Comparison of ENCODE assay signal across 8 cellular contexts in genomic region chr10:78972947-78973900, GRCh38.
A peak's percentile ranks its signal among the peaks of the same experiment; 100 is the strongest.
DNase-seq lines count a peak whose midpoint lies in the region; ATAC-seq and TF ChIP-seq lines count a peak whose summit lies in the region.

No MANE protein-coding gene starts in this region.

- no peak overlapping the region for H3K27ac ChIP-seq in CD4-positive, CD25-positive, alpha-beta regulatory T cell (ENCODE audit: insufficient read depth, low read length, poor library complexity, severe bottlenecking)
- H3K27ac ChIP-seq in HL-60 (replicated peaks) (no peak overlapping the region), lung (ENCODE audit: low read depth in 1 of 2, low read length in 1 of 2) (peak overlapping the region; percentile 91 to 99)

- peak; percentile 33 to 57 (median 40) for DNase-seq in CD4-positive, CD25-positive, alpha-beta regulatory T cell
- DNase-seq in HL-60 (ENCODE audit: low read depth in 1 of 2, low spot score in 1 of 2): peak; percentile 57 to 82
- DNase-seq in NCI-H82 treated with DMSO at 0.1 percent for 48 hours (lab: John Stamatoyannopoulos, UW; ENCODE audit: unreplicated experiment): peak; percentile 59
- DNase-seq in activated CD8-positive, alpha-beta memory T cell treated with anti-CD3 and anti-CD28 coated beads for 24 hours: peak; percentile 87
- peak; percentile 28 for DNase-seq in effector CD8-positive, alpha-beta T cell (lab: John Stamatoyannopoulos, UW)
- peak; percentile 56 for DNase-seq in lung (ENCODE audit: low spot score)
- DNase-seq in stimulated activated CD4-positive, alpha-beta T cell treated with anti-CD3 and anti-CD28 coated beads, TNF-alpha, amount 100 ng/mL, for 24 hours (ENCODE audit: low read depth in 3 of 3): peak; percentile 45 to 60 (median 52)

- WGBS in lung, 2 donors: 8 to 17% methylated on average over 42 to 49 of the region's 49 CpGs

- H3K27me3 Mint-ChIP-seq in CD4-positive, CD25-positive, alpha-beta regulatory T cell: peaks cover 22% of the 10 kb centered on the region

- peaks cover 0 to 20% (median 12%) of the 10 kb centered on the region in 4 donors for H3K4me1 Mint-ChIP-seq in CD4-positive, CD25-positive, alpha-beta regulatory T cell

- no peaks in the 10 kb centered on the region for H3K36me3 Mint-ChIP-seq in CD4-positive, CD25-positive, alpha-beta regulatory T cell

- H3K27ac Mint-ChIP-seq in CD4-positive, CD25-positive, alpha-beta regulatory T cell: peak overlapping the region; percentile 35 to 86 (median 55)

- H3K4me3 ChIP-seq in CD4-positive, CD25-positive, alpha-beta regulatory T cell (ENCODE audit: low read depth, low read length): no peak overlapping the region
- peak overlapping the region; percentile 41 for H3K4me3 ChIP-seq in HL-60 (replicated peaks; ENCODE audit: insufficient read depth, low read length)
- no peak overlapping the region for H3K4me3 ChIP-seq in lung

- H3K4me1 ChIP-seq in CD4-positive, CD25-positive, alpha-beta regulatory T cell (ENCODE audit: control insufficient read depth, insufficient read depth, low read length, poor library complexity, severe bottlenecking): peaks cover 13% of the 10 kb centered on the region
- peaks cover 4 to 35% of the 10 kb centered on the region in 2 donors for H3K4me1 ChIP-seq in lung (ENCODE audit: control insufficient read depth in 2 of 2, insufficient read depth in 2 of 2, low read length in 2 of 2)

- H3K4me3 Mint-ChIP-seq in CD4-positive, CD25-positive, alpha-beta regulatory T cell: peak overlapping the region; percentile 70 to 85 (median 84)

- no peak for TF ChIP-seq CTCF in HL-60 (IDR thresholded peaks at IDR 0.05; ENCODE audit: insufficient read depth, low read length)
- TF ChIP-seq CTCF in lung (IDR thresholded peaks at IDR 0.05; ENCODE audit: control extremely low read depth, extremely low read depth): no peak

- ATAC-seq in CD4-positive, CD25-positive, alpha-beta regulatory T cell (ENCODE audit: low read depth in 2 of 2): peak; percentile 59 to 67
- ATAC-seq in GM19467 (IDR thresholded peaks at IDR 0.05; ENCODE audit: unreplicated experiment) (peak; percentile 86), lung (ENCODE audit: insufficient read depth, low FRiP score) (peak; percentile 69)

- no peaks in the 10 kb centered on the region for H3K27me3 ChIP-seq in CD4-positive, CD25-positive, alpha-beta regulatory T cell (ENCODE audit: control insufficient read depth, insufficient read depth, low read length)
- no peaks in the 10 kb centered on the region for H3K27me3 ChIP-seq in HL-60 (ENCODE audit: insufficient read depth, poor library complexity, severe bottlenecking)
- H3K27me3 ChIP-seq in lung (ENCODE audit: control insufficient read depth, insufficient read depth): no peaks in the 10 kb centered on the region

- H3K36me3 ChIP-seq in CD4-positive, CD25-positive, alpha-beta regulatory T cell (ENCODE audit: control insufficient read depth, insufficient read depth, low read length): no peaks in the 10 kb centered on the region
- H3K36me3 ChIP-seq in lung (ENCODE audit: control insufficient read depth in 2 of 2, insufficient read depth in 2 of 2, low read length in 2 of 2): no peaks in the 10 kb centered on the region

- H3K9me3 Mint-ChIP-seq in CD4-positive, CD25-positive, alpha-beta regulatory T cell: peaks cover 0 to 2% (median 0%) of the 10 kb centered on the region in 7 donors

- H3K9me3 ChIP-seq in CD4-positive, CD25-positive, alpha-beta regulatory T cell (ENCODE audit: control insufficient read depth in 2 of 2, low read length in 2 of 2): no peaks in the 10 kb centered on the region
- no peaks in the 10 kb centered on the region for H3K9me3 ChIP-seq in lung (ENCODE audit: control insufficient read depth in 2 of 2, insufficient read depth in 1 of 2, low read length in 1 of 2)

Comparison
In these comparisons a context has a peak if more than half of its experiments do, and no peak if none do; other contexts are left out.
1. DNase-seq: peak in every context shown above with its lines; median percentile 87 in activated CD8-positive, alpha-beta memory T cell treated with anti-CD3 and anti-CD28 coated beads for 24 hours; 70 in HL-60; 59 in NCI-H82 treated with DMSO at 0.1 percent for 48 hours; 56 in lung; 52 in stimulated activated CD4-positive, alpha-beta T cell treated with anti-CD3 and anti-CD28 coated beads, TNF-alpha, amount 100 ng/mL, for 24 hours; 40 in CD4-positive, CD25-positive, alpha-beta regulatory T cell; 28 in effector CD8-positive, alpha-beta T cell.
2. H3K27ac ChIP-seq: peak in lung (2 of 2); none in CD4-positive, CD25-positive, alpha-beta regulatory T cell (single experiment) and HL-60 (single experiment).
3. Peak in every context shown above with its lines, with median percentiles within 50 percentile points of each other: ATAC-seq.